Comparison of ENCODE assay signal across 8 cellular contexts in genomic region chr1:35269989-35270289, GRCh38. TPM values are rescaled to one million over a fixed set of nuclear protein-coding genes. Genes with fewer than 3 reads are reported as not detected.
DNase-seq lines count a peak whose midpoint lies in the region; ATAC-seq, FAIRE-seq and TF ChIP-seq lines count a peak whose summit lies in the region.

No MANE protein-coding gene starts in this region.

- H3K4me1 Mint-ChIP-seq in naive B cell: peaks cover 10 to 33% (median 24%) of the 10 kb centered on the region in 3 donors

- DNase-seq in AG04449 (ENCODE audit: low read depth, low spot score): no peak
- DNase-seq in bronchial epithelial cell (ENCODE audit: low read depth): no peak
- DNase-seq in naive B cell: no peak
- DNase-seq in UCSD-AML1 (lab: John Stamatoyannopoulos, UW; ENCODE audit: unreplicated experiment): no peak
- DNase-seq in HPDE6-E6E7 (ENCODE audit: extremely low spot score): no peak

- H3K27me3 Mint-ChIP-seq in naive B cell: peaks cover 0 to 4% (median 2%) of the 10 kb centered on the region in 3 donors

- FAIRE-seq in bronchial epithelial cell (lab: Jason Lieb, UNC): no peak

- H3K4me3 Mint-ChIP-seq in naive B cell: peak overlapping the region in 7 of 8 donors; percentile 76 to 97 (median 90)

- H3K9ac ChIP-seq in HUES48 (ENCODE audit: low read depth, low read length): no peak overlapping the region; the same call in 1 of the 2 replicates

- peaks cover 9% of the 10 kb centered on the region for H3K4me1 ChIP-seq in HUES48 (ENCODE audit: control insufficient read depth, insufficient read depth, low read length)

- H3K27me3 ChIP-seq in HUES48 (ENCODE audit: control insufficient read depth, insufficient read depth, low read length) (no peaks in the 10 kb centered on the region), bronchial epithelial cell (ENCODE audit: control insufficient read depth, insufficient read depth, low read length) (no peaks in the 10 kb centered on the region)

- POLR2A ChIA-PET in AG04449 (lab: Yijun Ruan, JAX): no interaction called here

- H3K9me3 Mint-ChIP-seq in naive B cell: no peaks in the 10 kb centered on the region

- ATAC-seq in naive B cell (ENCODE audit: low read depth in 2 of 2) (no peak), HG02981 (IDR thresholded peaks at IDR 0.05; ENCODE audit: unreplicated experiment) (no peak), HG03342 (IDR thresholded peaks at IDR 0.05; ENCODE audit: unreplicated experiment) (no peak)

- H3K36me3 ChIP-seq in HUES48 (ENCODE audit: control insufficient read depth, insufficient read depth, low read length) (0 out of 2 replicates have a peak, but pooled peaks cover 6% of the 10 kb centered on the region), bronchial epithelial cell (ENCODE audit: control insufficient read depth, insufficient read depth, low read length) (peaks cover 2% of the 10 kb centered on the region)

- H3K9me3 ChIP-seq in HUES48 (ENCODE audit: control insufficient read depth, insufficient read depth, low read length): no peaks in the 10 kb centered on the region

- H3K27ac ChIP-seq in HUES48 (ENCODE audit: low read depth, low read length): no peak overlapping the region

- TF ChIP-seq CTCF in AG04449 (IDR thresholded peaks at IDR 0.05; ENCODE audit: insufficient read depth, low read length, missing control alignments) (no peak), bronchial epithelial cell (IDR thresholded peaks at IDR 0.05; ENCODE audit: insufficient read depth, low read length, severe bottlenecking) (no peak)

- H3K4me3 ChIP-seq in AG04449 (ENCODE audit: low read depth, low read length): peak overlapping the region; percentile 86
- H3K4me3 ChIP-seq in HUES48 (ENCODE audit: low read depth, low read length): peak overlapping the region; percentile 72
- peak overlapping the region; percentile 87 for H3K4me3 ChIP-seq in bronchial epithelial cell (ENCODE audit: low read depth, low read length)

- CTCF ChIA-PET in AG04449 (lab: Yijun Ruan, JAX): no interaction called here

- peak overlapping the region in 2 of 6 donors; percentile 78 to 89 for H3K27ac Mint-ChIP-seq in naive B cell

- peaks cover 0 to 8% of the 10 kb centered on the region in 2 donors for H3K36me3 Mint-ChIP-seq in naive B cell

RNA-seq across cellular contexts. Expression of gene ZMYM4, which starts 1.4 kb away (rescaled TPM):
- 19.5 and 20.5 TPM in 2 replicates for total RNA-seq in bronchial epithelial cell
- 10 to 100 TPM; 17.1 to 42.0 (median 36.6) TPM for polyA plus RNA-seq in naive B cell (ENCODE audit: low read depth in 6 of 6)
